Comparison of ENCODE assay signal across 13 cellular contexts in genomic region chrX:106220177-106220576, GRCh38. TPM values are rescaled to one million over a fixed set of nuclear protein-coding genes. Genes with fewer than 3 reads are reported as not detected.
A peak's percentile ranks its signal among the peaks of the same experiment; 100 is the strongest.
DNase-seq lines count a peak whose midpoint lies in the region; ATAC-seq, FAIRE-seq and TF ChIP-seq lines count a peak whose summit lies in the region.
"Had no signal": no experiment of that assay in that cellular context is flagged by ENCODE, and none has a peak within 500 bp of the region (broad histone marks: within the 10 kb centered on the region; RNA-seq: fewer than 3 reads in every experiment).

No MANE protein-coding gene starts in this region.

- H3K79me1 ChIP-seq in neuronal stem cell (ENCODE audit: low read depth, low read length): no peaks in the 10 kb centered on the region

- H3K4me1 ChIP-seq in endodermal cell (ENCODE audit: control insufficient read depth, insufficient read depth, low read length): no peaks in the 10 kb centered on the region
- no peaks in the 10 kb centered on the region for H3K4me1 ChIP-seq in pancreas
- H3K4me1 ChIP-seq in neuronal stem cell (ENCODE audit: control insufficient read depth in 2 of 2, insufficient read depth in 1 of 2, low read depth in 1 of 2, low read length in 2 of 2): no peaks in the 10 kb centered on the region
- H3K4me1 ChIP-seq: upper lobe of right lung had no signal

- DNase-seq in NCI-H460 (ENCODE audit: extremely low read depth, low read depth) (peak; percentile 0), endodermal cell (no peak), pancreas (no peak), COLO829 (ENCODE audit: low spot score) (no peak), neuronal stem cell (ENCODE audit: low spot score) (no peak)
- no peak for DNase-seq in activated T-helper 2 cell treated with anti-CD3 and anti-CD28 coated beads, Interferon-gamma antibody, Interleukin-2, Interleukin-4, amounts not matched to agents 10 μg/mL and 5 μg/mL and 100 μg/mL, durations not matched to agents 14 hours and 24 hours and 36 hours (ENCODE audit: low spot score)
- DNase-seq: activated T-cell treated with anti-CD3 and anti-CD28 coated beads for 4 hours, DMS79 treated with DMSO at 0.1 percent for 48 hours, NCI-H187 treated with DMSO at 0.1 percent for 48 hours, retina, upper lobe of right lung had no signal

- H3K27ac ChIP-seq in endodermal cell (ENCODE audit: low read depth, low read length) (no peak overlapping the region), pancreas (no peak overlapping the region), neuronal stem cell (replicated peaks; ENCODE audit: low read length) (no peak overlapping the region)
- H3K27ac ChIP-seq: upper lobe of right lung had no signal

- no peak overlapping the region for H3K9ac ChIP-seq in endodermal cell (ENCODE audit: extremely low read depth, low read length, poor library complexity, severe bottlenecking)
- no peak overlapping the region for H3K9ac ChIP-seq in neuronal stem cell (ENCODE audit: low read depth, low read length, poor library complexity)

- H3K4me3 Mint-ChIP-seq in endodermal cell: no peak overlapping the region
- no peak overlapping the region for H3K4me3 Mint-ChIP-seq in activated T-helper 2 cell treated with anti-CD3 and anti-CD28 coated beads, Interferon-gamma antibody, Interleukin-2, Interleukin-4, amounts not matched to agents 10 μg/mL and 5 μg/mL and 100 μg/mL, durations not matched to agents 14 hours and 24 hours and 36 hours (ENCODE audit: low read depth)

- no peaks in the 10 kb centered on the region for H3K36me3 Mint-ChIP-seq in endodermal cell (ENCODE audit: low read depth)
- no peaks in the 10 kb centered on the region for H3K36me3 Mint-ChIP-seq in activated T-helper 2 cell treated with anti-CD3 and anti-CD28 coated beads, Interferon-gamma antibody, Interleukin-2, Interleukin-4, amounts not matched to agents 10 μg/mL and 5 μg/mL and 100 μg/mL, durations not matched to agents 14 hours and 24 hours and 36 hours (ENCODE audit: low read depth)

- no peak overlapping the region for H2BK15ac ChIP-seq in neuronal stem cell (ENCODE audit: low read length)

- peaks cover 66% of the 10 kb centered on the region for H3K9me3 Mint-ChIP-seq in endodermal cell
- H3K9me3 Mint-ChIP-seq in activated T-helper 2 cell treated with anti-CD3 and anti-CD28 coated beads, Interferon-gamma antibody, Interleukin-2, Interleukin-4, amounts not matched to agents 10 μg/mL and 5 μg/mL and 100 μg/mL, durations not matched to agents 14 hours and 24 hours and 36 hours: no peaks in the 10 kb centered on the region

- no peaks in the 10 kb centered on the region for H3K27me3 ChIP-seq in endodermal cell (ENCODE audit: control insufficient read depth, insufficient read depth, low read length, poor library complexity, severe bottlenecking)
- peaks cover 0 to 21% (median 7%) of the 10 kb centered on the region in 4 donors for H3K27me3 ChIP-seq in pancreas
- no peaks in the 10 kb centered on the region for H3K27me3 ChIP-seq in neuronal stem cell (ENCODE audit: control insufficient read depth in 3 of 3, insufficient read depth in 3 of 3, low read depth in 1 of 3, low read length in 3 of 3)
- H3K27me3 ChIP-seq: upper lobe of right lung had no signal

- peak in 2 of 4 donors; percentile 43 to 49 for ATAC-seq in pancreas
- ATAC-seq: upper lobe of right lung had no signal

- no peak overlapping the region for H4K91ac ChIP-seq in neuronal stem cell (ENCODE audit: low read depth, low read length, poor library complexity)

- H3K14ac ChIP-seq in neuronal stem cell (ENCODE audit: low read length): no peak overlapping the region

- no peak overlapping the region for H3K4me2 ChIP-seq in neuronal stem cell (ENCODE audit: insufficient read depth, low read length, poor library complexity, severe bottlenecking)

- no peaks in the 10 kb centered on the region for H3K36me3 ChIP-seq in endodermal cell (ENCODE audit: control insufficient read depth, insufficient read depth, low read length)
- H3K36me3 ChIP-seq in pancreas: no peaks in the 10 kb centered on the region
- no peaks in the 10 kb centered on the region for H3K36me3 ChIP-seq in neuronal stem cell (replicated peaks in 1 of 2; ENCODE audit: control insufficient read depth in 2 of 2, insufficient read depth in 2 of 2, low read length in 2 of 2)
- H3K36me3 ChIP-seq: upper lobe of right lung had no signal

- H3K4ac ChIP-seq in neuronal stem cell (ENCODE audit: low read length): no peak overlapping the region

- no peak overlapping the region for H2AFZ ChIP-seq in neuronal stem cell (ENCODE audit: low read length)

- no peak overlapping the region for H3K18ac ChIP-seq in neuronal stem cell (ENCODE audit: low read length)

- no peak overlapping the region for H2BK120ac ChIP-seq in neuronal stem cell (ENCODE audit: low read depth, low read length)

- H3K4me1 Mint-ChIP-seq in endodermal cell: no peaks in the 10 kb centered on the region
- no peaks in the 10 kb centered on the region for H3K4me1 Mint-ChIP-seq in activated T-helper 2 cell treated with anti-CD3 and anti-CD28 coated beads, Interferon-gamma antibody, Interleukin-2, Interleukin-4, amounts not matched to agents 10 μg/mL and 5 μg/mL and 100 μg/mL, durations not matched to agents 14 hours and 24 hours and 36 hours (ENCODE audit: low read depth)

- H3K9me3 ChIP-seq in endodermal cell (ENCODE audit: control insufficient read depth, low read length) (no peaks in the 10 kb centered on the region), pancreas (no peaks in the 10 kb centered on the region), neuronal stem cell (replicated peaks in 1 of 2; ENCODE audit: control insufficient read depth in 2 of 2, insufficient read depth in 1 of 2, low read depth in 1 of 2, low read length in 2 of 2) (no peaks in the 10 kb centered on the region)
- H3K9me3 ChIP-seq: upper lobe of right lung had no signal

- no peaks in the 10 kb centered on the region for H3K27me3 Mint-ChIP-seq in endodermal cell (ENCODE audit: insufficient read depth)
- no peaks in the 10 kb centered on the region for H3K27me3 Mint-ChIP-seq in activated T-helper 2 cell treated with anti-CD3 and anti-CD28 coated beads, Interferon-gamma antibody, Interleukin-2, Interleukin-4, amounts not matched to agents 10 μg/mL and 5 μg/mL and 100 μg/mL, durations not matched to agents 14 hours and 24 hours and 36 hours (ENCODE audit: low read depth)

- no peak overlapping the region for H2BK12ac ChIP-seq in neuronal stem cell (ENCODE audit: low read length)

- 75% methylated on average over 2 of the region's 2 CpGs; no CpG with 5 or more reads in 1 of the 2 experiments for WGBS in endodermal cell (ENCODE audit: insufficient coverage in 1 of 2, insufficient read length in 1 of 2), 2 experiments
- 18 to 31% methylated on average over 2 of the region's 2 CpGs for WGBS in pancreas, 2 donors
- WGBS in neuronal stem cell (ENCODE audit: extremely low coverage in 2 of 2, insufficient read length in 2 of 2, insufficient replicate concordance in 1 of 2), 2 donors: no CpG with 5 or more reads among the region's 2 CpGs

- no peak overlapping the region for H2BK5ac ChIP-seq in neuronal stem cell (ENCODE audit: low read length)

- TF ChIP-seq CTCF in GM12872 (IDR thresholded peaks at IDR 0.05; ENCODE audit: insufficient read depth, low read depth, low read length): peak; percentile 45; the same call in 2 of the 3 replicates
- peak; percentile 51 for TF ChIP-seq CTCF in endodermal cell (conservative IDR thresholded peaks at IDR 0.05)
- peak in 2 of 4 donors; percentile 10 to 38 for TF ChIP-seq CTCF in pancreas (IDR thresholded peaks at IDR 0.05)

- no peak overlapping the region for H3K27ac Mint-ChIP-seq in endodermal cell
- H3K27ac Mint-ChIP-seq in activated T-helper 2 cell treated with anti-CD3 and anti-CD28 coated beads, Interferon-gamma antibody, Interleukin-2, Interleukin-4, amounts not matched to agents 10 μg/mL and 5 μg/mL and 100 μg/mL, durations not matched to agents 14 hours and 24 hours and 36 hours: no peak overlapping the region

- H3K4me3 ChIP-seq in endodermal cell (ENCODE audit: low read length): no peak overlapping the region
- no peak overlapping the region for H3K4me3 ChIP-seq in pancreas
- no peak overlapping the region for H3K4me3 ChIP-seq in neuronal stem cell (ENCODE audit: low read length in 2 of 2)
- H3K4me3 ChIP-seq: lung, upper lobe of right lung had no signal

- intact Hi-C loops in pancreas (cut with DNase I): no loop called here
- intact Hi-C loops in activated T-helper 2 cell treated with anti-CD3 and anti-CD28 coated beads, Interferon-gamma antibody, Interleukin-2, Interleukin-4, amounts not matched to agents 10 μg/mL and 5 μg/mL and 100 μg/mL, durations not matched to agents 14 hours and 24 hours and 36 hours (cut with micrococcal nuclease): no loop called here

- FAIRE-seq in pancreas (lab: Jason Lieb, UNC): peak; percentile 79

- no peak overlapping the region for H4K8ac ChIP-seq in neuronal stem cell (ENCODE audit: low read depth, low read length)

- no peak overlapping the region for H3K23ac ChIP-seq in neuronal stem cell (ENCODE audit: low read depth, low read length, poor library complexity)

- no peak overlapping the region for H2AK5ac ChIP-seq in neuronal stem cell (ENCODE audit: low read depth, low read length)

RNA-seq across cellular contexts. Expression of gene PWWP3B, which starts 52.1 kb away (rescaled TPM):
- total RNA-seq in NCI-H460 (2014; rRNA removed; shearing (Covaris generic)): 0.06 and 0.12 TPM in 2 replicates
- polyA plus RNA-seq in NCI-H460 (2014; cell fraction: nucleus; rRNA removed): 0.04 TPM in 1 of 2 replicates, not detected in the other
- 1 to 10 TPM in 1 of 2 donors, under 1 TPM in 1; 0.81 to 4.3 TPM for total RNA-seq in endodermal cell
- 4.2 TPM for polyA plus RNA-seq in endodermal cell (2013, experiment 1 of 2)
- polyA plus RNA-seq in endodermal cell (2013, experiment 2 of 2): 4.6 TPM
- total RNA-seq in pancreas: 10 to 100 TPM in 1 of 6 donors, 1 to 10 TPM in 5; 4.0 to 13.6 (median 5.8) TPM
- 1 to 10 TPM; 6.9 to 7.5 TPM for polyA plus RNA-seq in pancreas
- not detected in 2 replicates for total RNA-seq in activated T-helper 2 cell treated with anti-CD3 and anti-CD28 coated beads, Interferon-gamma antibody, Interleukin-2, Interleukin-4, amounts not matched to agents 10 μg/mL and 5 μg/mL and 100 μg/mL, durations not matched to agents 14 hours and 24 hours and 36 hours
- polyA plus RNA-seq in neuronal stem cell (2013, experiment 1 of 2): 5.9 TPM
- polyA plus RNA-seq in neuronal stem cell (2013, experiment 2 of 2): 6.1 TPM
